10 cellular contexts compared by ENCODE assay signal in the genomic region with DNA sequence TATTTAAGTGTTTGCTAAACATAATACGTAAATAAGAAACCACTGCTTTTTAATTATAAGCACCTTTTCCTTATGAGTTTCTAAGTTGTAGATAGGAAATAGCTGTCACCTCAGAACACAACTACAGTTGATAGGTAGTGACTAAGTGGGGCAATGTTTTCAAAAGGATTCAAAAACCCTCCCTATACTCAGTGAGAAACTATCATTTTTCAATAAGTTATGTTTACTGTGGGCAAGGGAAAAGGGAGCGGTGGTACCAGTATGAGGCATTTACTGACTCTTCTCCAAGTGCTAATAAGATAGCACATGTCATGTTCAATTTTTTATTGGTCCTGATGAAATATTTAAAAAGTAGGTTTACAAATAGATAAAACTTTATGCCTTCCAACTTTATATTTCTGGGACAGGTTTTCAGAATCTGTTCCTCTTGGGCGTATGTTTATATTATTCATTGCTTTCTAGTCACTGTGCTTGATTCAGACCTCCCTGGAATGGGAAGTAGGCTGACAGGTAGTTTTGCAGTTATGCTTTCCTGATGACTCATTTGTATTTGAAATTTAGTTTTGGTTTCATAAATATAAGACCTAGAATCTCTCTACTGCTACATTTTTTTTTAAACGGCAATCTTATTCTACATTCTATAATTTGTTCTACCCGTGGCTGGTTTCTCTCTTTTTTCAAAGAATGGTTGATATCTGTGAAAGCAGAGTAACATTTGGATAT.
DNase-seq lines count a peak whose midpoint lies in the region; ATAC-seq, FAIRE-seq and TF ChIP-seq lines count a peak whose summit lies in the region.
"Had no signal": no experiment of that assay in that cellular context is flagged by ENCODE, and none has a peak within 500 bp of the region (broad histone marks: within the 10 kb centered on the region; RNA-seq: fewer than 3 reads in every experiment).

No MANE protein-coding gene starts in this region.

- H3K9me3 ChIP-seq in mammary epithelial cell (replicated peaks; ENCODE audit: insufficient read depth, low read length) = no peaks in the 10 kb centered on the region

- 61% methylated on average over 5 of the region's 5 CpGs for WGBS in mammary epithelial cell (ENCODE audit: low coverage, missing lambda C conversion rate)

- no peaks in the 10 kb centered on the region for H3K79me2 ChIP-seq in mammary epithelial cell (ENCODE audit: insufficient read depth, low read length)

- H2AFZ ChIP-seq in mammary epithelial cell (ENCODE audit: low read depth, low read length) = no peak overlapping the region

- BruUV-seq in mammary epithelial cell (replicated peaks; lab: Mats Ljungman, UMichigan) = no TSS peak

- no peaks in the 10 kb centered on the region for H4K20me1 ChIP-seq in mammary epithelial cell (ENCODE audit: insufficient read depth, low read length)

- no peak overlapping the region for H3K27ac ChIP-seq in mammary epithelial cell (ENCODE audit: insufficient read depth, low read depth, low read length)

- H3K27me3 ChIP-seq in mammary epithelial cell (ENCODE audit: insufficient read depth, low read length) = no peaks in the 10 kb centered on the region

- H3K4me2 ChIP-seq in mammary epithelial cell (ENCODE audit: insufficient read depth, low read depth, low read length) = peak overlapping the region; percentile 73

- H3K4me3 ChIP-seq in mammary epithelial cell (replicated peaks in 1 of 3; ENCODE audit: insufficient read depth in 1 of 3, low read depth in 2 of 3, low read length in 3 of 3) = peak overlapping the region in 2 of 3 experiments; percentile 16 to 41

- peaks cover 8% of the 10 kb centered on the region for H3K4me1 ChIP-seq in mammary epithelial cell (ENCODE audit: insufficient read depth, low read length)

- H3K36me3 ChIP-seq in mammary epithelial cell (ENCODE audit: insufficient read depth, low read length) = no peaks in the 10 kb centered on the region

- CTCF ChIA-PET in mammary epithelial cell (lab: Charles Lee; ENCODE audit: low non-redundant PET) = no interaction called here

- intact Hi-C loops in mammary epithelial cell (cut with micrococcal nuclease) = no loop called here

- H3K9ac ChIP-seq in mammary epithelial cell (ENCODE audit: insufficient read depth, low read length) = no peak overlapping the region

- no peak for FAIRE-seq in HTR-8/SVneo (lab: Jason Lieb, UNC)

- DNase-seq in mammary epithelial cell = peak; percentile 57
- no peak for DNase-seq in glomerular visceral epithelial cell (ENCODE audit: extremely low spot score)
- DNase-seq in hepatic stellate cell (ENCODE audit: low spot score) = no peak
- no peak for DNase-seq in HTR-8/SVneo (ENCODE audit: insufficient read length, low spot score)
- no peak for DNase-seq in NCI-H526 treated with DMSO at 0.1 percent for 48 hours (lab: John Stamatoyannopoulos, UW)
- DNase-seq: GDM1, SW 1271 had no signal

- peak; percentile 98 for ATAC-seq in GM18517 (IDR thresholded peaks at IDR 0.05; ENCODE audit: unreplicated experiment)
- peak; percentile 95 for ATAC-seq in GM21515 (IDR thresholded peaks at IDR 0.05; ENCODE audit: unreplicated experiment)
- peak; percentile 97 for ATAC-seq in HG03159 (IDR thresholded peaks at IDR 0.05; ENCODE audit: unreplicated experiment)

- TF ChIP-seq CTCF in mammary epithelial cell (conservative IDR thresholded peaks at IDR 0.05 in 1 of 2, IDR thresholded peaks at IDR 0.05 in 1 of 2; ENCODE audit: extremely low read depth in 1 of 2, insufficient read depth in 1 of 2, low read depth in 1 of 2, low read length in 2 of 2) = no peak

- dilution Hi-C loops in mammary epithelial cell (cut with HindIII; ENCODE audit: low sequenced_read_pairs) = no loop called here

- in situ Hi-C loops in mammary epithelial cell (cut with MboI; ENCODE audit: low sequenced_read_pairs in 2 of 2) = no loop called here
